ENCODE assay signal across 8 cellular contexts in the genomic region with DNA sequence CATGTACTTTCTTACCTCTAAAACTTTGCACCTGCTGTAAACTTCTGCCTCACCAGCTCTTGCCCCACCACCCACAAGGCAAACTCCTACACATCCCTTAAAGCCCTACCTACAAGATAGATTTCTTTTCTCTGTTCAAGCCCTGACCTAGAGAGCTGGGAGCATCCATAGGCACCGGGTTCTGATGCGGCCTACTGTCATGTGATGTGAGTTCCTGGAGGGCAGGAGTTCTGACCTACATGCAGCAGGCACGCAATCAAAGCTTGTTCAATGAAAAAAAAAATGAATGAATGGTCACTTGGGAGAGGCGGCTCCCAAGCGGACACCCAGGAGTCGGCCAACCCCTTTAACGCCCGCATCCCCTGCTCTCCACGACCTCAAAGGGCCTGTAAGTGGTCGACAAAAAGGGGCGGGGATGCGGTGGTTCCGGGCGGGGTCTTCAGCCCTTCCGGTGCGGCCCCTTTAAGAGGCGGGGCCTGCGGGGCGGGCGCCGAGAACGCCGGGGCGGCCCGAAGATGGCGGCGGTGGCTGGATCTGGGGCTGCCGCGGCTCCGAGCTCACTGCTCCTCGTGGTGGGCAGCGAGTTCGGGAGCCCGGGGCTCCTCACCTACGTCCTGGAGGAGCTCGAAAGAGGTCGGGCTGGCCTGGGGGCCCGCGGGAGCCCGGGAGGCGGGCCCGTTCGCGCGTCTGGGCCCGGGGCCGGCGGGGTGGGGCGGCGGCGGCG. TPM values are rescaled to one million over a fixed set of nuclear protein-coding genes. Genes with fewer than 3 reads are reported as not detected.
DNase-seq lines count a peak whose midpoint lies in the region; ATAC-seq and TF ChIP-seq lines count a peak whose summit lies in the region.

A gene with protein sequence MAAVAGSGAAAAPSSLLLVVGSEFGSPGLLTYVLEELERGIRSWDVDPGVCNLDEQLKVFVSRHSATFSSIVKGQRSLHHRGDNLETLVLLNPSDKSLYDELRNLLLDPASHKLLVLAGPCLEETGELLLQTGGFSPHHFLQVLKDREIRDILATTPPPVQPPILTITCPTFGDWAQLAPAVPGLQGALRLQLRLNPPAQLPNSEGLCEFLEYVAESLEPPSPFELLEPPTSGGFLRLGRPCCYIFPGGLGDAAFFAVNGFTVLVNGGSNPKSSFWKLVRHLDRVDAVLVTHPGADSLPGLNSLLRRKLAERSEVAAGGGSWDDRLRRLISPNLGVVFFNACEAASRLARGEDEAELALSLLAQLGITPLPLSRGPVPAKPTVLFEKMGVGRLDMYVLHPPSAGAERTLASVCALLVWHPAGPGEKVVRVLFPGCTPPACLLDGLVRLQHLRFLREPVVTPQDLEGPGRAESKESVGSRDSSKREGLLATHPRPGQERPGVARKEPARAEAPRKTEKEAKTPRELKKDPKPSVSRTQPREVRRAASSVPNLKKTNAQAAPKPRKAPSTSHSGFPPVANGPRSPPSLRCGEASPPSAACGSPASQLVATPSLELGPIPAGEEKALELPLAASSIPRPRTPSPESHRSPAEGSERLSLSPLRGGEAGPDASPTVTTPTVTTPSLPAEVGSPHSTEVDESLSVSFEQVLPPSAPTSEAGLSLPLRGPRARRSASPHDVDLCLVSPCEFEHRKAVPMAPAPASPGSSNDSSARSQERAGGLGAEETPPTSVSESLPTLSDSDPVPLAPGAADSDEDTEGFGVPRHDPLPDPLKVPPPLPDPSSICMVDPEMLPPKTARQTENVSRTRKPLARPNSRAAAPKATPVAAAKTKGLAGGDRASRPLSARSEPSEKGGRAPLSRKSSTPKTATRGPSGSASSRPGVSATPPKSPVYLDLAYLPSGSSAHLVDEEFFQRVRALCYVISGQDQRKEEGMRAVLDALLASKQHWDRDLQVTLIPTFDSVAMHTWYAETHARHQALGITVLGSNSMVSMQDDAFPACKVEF (plus strand): TSS at position 493 of the 724 bp plus-strand sequence. CDS start 23 bp downstream, at position 516.

- no peaks in the 10 kb centered on the region for H3K9me2 ChIP-seq in PC-9 (ENCODE audit: insufficient read depth)

- H3K9me3 Mint-ChIP-seq in activated T-helper 1 cell treated with anti-CD3 and anti-CD28 coated beads, Interleukin-12 subunit alpha, Interleukin-12 subunit beta, Interleukin-2, Interleukin-4 antibody, amounts not matched to agents 30 ng/mL and 10 ng/mL and 1 ng/mL, durations not matched to agents 14 hours and 24 hours and 36 hours: no peaks in the 10 kb centered on the region
- H3K9me3 Mint-ChIP-seq in natural killer cell: no peaks in the 10 kb centered on the region

- no TSS peak for BruUV-seq in A673 (replicated peaks; lab: Mats Ljungman, UMichigan)
- TSS peak; percentile 73 for BruUV-seq in PC-9 (replicated peaks; lab: Mats Ljungman, UMichigan)

- DNase-seq in A673 (ENCODE audit: low spot score) (peak; percentile 70), PC-9 (peak; percentile 52 to 58), fibroblast of mammary gland (ENCODE audit: low read depth) (peak; percentile 34), natural killer cell (peak; percentile 66)
- peak; percentile 66 for DNase-seq in activated T-helper 1 cell treated with anti-CD3 and anti-CD28 coated beads, Interleukin-12 subunit alpha, Interleukin-12 subunit beta, Interleukin-2, Interleukin-4 antibody, amounts not matched to agents 30 ng/mL and 10 ng/mL and 1 ng/mL, durations not matched to agents 14 hours and 24 hours and 36 hours (ENCODE audit: low spot score)
- peak; percentile 84 for DNase-seq in stimulated activated naive CD8-positive, alpha-beta T cell treated with anti-CD3 and anti-CD28 coated beads, Interleukin-15, Interleukin-2, amounts not matched to agents 100 U/mL and 50 U/mL, for 24 hours

- H3K27ac ChIP-seq in A673 (ENCODE audit: low read depth, low read length, poor library complexity, severe bottlenecking) (peak within 1 kb of the TSS; percentile 72), PC-9 (no peak within 1 kb of the TSS)

- ATAC-seq in HG03442 (IDR thresholded peaks at IDR 0.05; ENCODE audit: unreplicated experiment) (peak; percentile 67), natural killer cell (peak; percentile 84 to 95 (median 93))
- peak; percentile 84 for ATAC-seq in stimulated activated naive CD8-positive, alpha-beta T cell treated with anti-CD3 and anti-CD28 coated beads, Interleukin-15, Interleukin-2, amounts not matched to agents 100 U/mL and 50 U/mL, for 24 hours

- no peak for TF ChIP-seq CTCF in A673 (conservative IDR thresholded peaks at IDR 0.05; ENCODE audit: low read depth, low read length)
- no peak for TF ChIP-seq CTCF in PC-9 (conservative IDR thresholded peaks at IDR 0.05)
- no peak for TF ChIP-seq CTCF in fibroblast of mammary gland (conservative IDR thresholded peaks at IDR 0.05; ENCODE audit: control insufficient read depth, insufficient read depth, low read depth, low read length)
- no peak for TF ChIP-seq CTCF in natural killer cell (IDR thresholded peaks at IDR 0.05)

- POLR2A ChIA-PET in A673 (lab: Charles Lee; ENCODE audit: low non-redundant PET): interaction anchor here (0.5 to 0.7 kb wide), 3 partner anchors 19 to 83 kb away, joined by 3 to 8 read pairs (median 4); no protein-coding TSS in a partner anchor
- POLR2A ChIA-PET in PC-9 (lab: Charles Lee; ENCODE audit: unreplicated experiment): interaction anchor here (0.6 to 1.2 kb wide), 2 partner anchors 32 to 391 kb away, joined by 6 to 8 read pairs; no protein-coding TSS in a partner anchor

- peaks cover 2% of the 10 kb centered on the region for H3K27me3 Mint-ChIP-seq in activated T-helper 1 cell treated with anti-CD3 and anti-CD28 coated beads, Interleukin-12 subunit alpha, Interleukin-12 subunit beta, Interleukin-2, Interleukin-4 antibody, amounts not matched to agents 30 ng/mL and 10 ng/mL and 1 ng/mL, durations not matched to agents 14 hours and 24 hours and 36 hours (ENCODE audit: insufficient read depth)
- peaks cover 0 to 3% of the 10 kb centered on the region in 2 donors for H3K27me3 Mint-ChIP-seq in natural killer cell (ENCODE audit: low read depth in 2 of 2)

- CTCF ChIA-PET in A673 (lab: Charles Lee) (no interaction called here), PC-9 (lab: Charles Lee) (interaction anchor here (0.6 to 1.2 kb wide), 3 partner anchors 47 to 828 kb away, joined by 3 to 5 read pairs (median 3); no protein-coding TSS in a partner anchor)

- H2AFZ ChIP-seq in PC-9: peak within 1 kb of the TSS; percentile 82

- H3F3A ChIP-seq in PC-9 (ENCODE audit: insufficient read depth, low read depth): peaks cover 13% of the 10 kb centered on the region; the same call in 1 of the 2 replicates

- intact Hi-C loops in A673 (cut with micrococcal nuclease; ENCODE audit: unreplicated experiment): no loop called here
- intact Hi-C loops in PC-9 (cut with micrococcal nuclease; ENCODE audit: unreplicated experiment): loop anchor here (10.0 kb wide), 1 partner anchor 136 kb away; a partner anchor contains a TSS
- intact Hi-C loops in activated T-helper 1 cell treated with anti-CD3 and anti-CD28 coated beads, Interleukin-12 subunit alpha, Interleukin-12 subunit beta, Interleukin-2, Interleukin-4 antibody, amounts not matched to agents 30 ng/mL and 10 ng/mL and 1 ng/mL, durations not matched to agents 14 hours and 24 hours and 36 hours (cut with micrococcal nuclease): loop anchor here (1.0 to 2.0 kb wide), 5 partner anchors 28 to 164 kb away; a partner anchor contains a TSS
- intact Hi-C loops in natural killer cell (cut with micrococcal nuclease): loop anchor here (1.0 kb wide), 2 partner anchors 28 to 164 kb away; a partner anchor contains a TSS

- H3K27me3 ChIP-seq in A673 (replicated peaks; ENCODE audit: insufficient read depth, low read depth, low read length, poor library complexity) (no peaks in the 10 kb centered on the region), PC-9 (ENCODE audit: insufficient read depth, low read depth) (no peaks in the 10 kb centered on the region)

- H3K4me1 ChIP-seq in A673 (ENCODE audit: insufficient read depth, low read length, poor library complexity, severe bottlenecking) (peaks cover 9% of the 10 kb centered on the region), PC-9 (replicated peaks; ENCODE audit: insufficient read depth) (peaks cover 21% of the 10 kb centered on the region)

- peak within 1 kb of the TSS; percentile 91 for H3K4me3 Mint-ChIP-seq in activated T-helper 1 cell treated with anti-CD3 and anti-CD28 coated beads, Interleukin-12 subunit alpha, Interleukin-12 subunit beta, Interleukin-2, Interleukin-4 antibody, amounts not matched to agents 30 ng/mL and 10 ng/mL and 1 ng/mL, durations not matched to agents 14 hours and 24 hours and 36 hours
- peak within 1 kb of the TSS; percentile 88 for H3K4me3 Mint-ChIP-seq in natural killer cell

- H3K36me3 Mint-ChIP-seq in activated T-helper 1 cell treated with anti-CD3 and anti-CD28 coated beads, Interleukin-12 subunit alpha, Interleukin-12 subunit beta, Interleukin-2, Interleukin-4 antibody, amounts not matched to agents 30 ng/mL and 10 ng/mL and 1 ng/mL, durations not matched to agents 14 hours and 24 hours and 36 hours (ENCODE audit: low read depth): peaks cover 7% of the 10 kb centered on the region
- no peaks in the 10 kb centered on the region for H3K36me3 Mint-ChIP-seq in natural killer cell

- peak within 1 kb of the TSS; percentile 94 for H3K4me3 ChIP-seq in A673 (ENCODE audit: low read depth, low read length, poor library complexity, severe bottlenecking)
- peak within 1 kb of the TSS; percentile 93 for H3K4me3 ChIP-seq in PC-9
- peak within 1 kb of the TSS; percentile 79 for H3K4me3 ChIP-seq in fibroblast of mammary gland (ENCODE audit: control insufficient read depth, low read depth, low read length)

- H3K36me3 ChIP-seq in A673 (ENCODE audit: insufficient read depth, low read length, poor library complexity, severe bottlenecking): peaks cover 23% of the 10 kb centered on the region
- H3K36me3 ChIP-seq in PC-9 (ENCODE audit: low read depth): no peaks in the 10 kb centered on the region

- peak; percentile 86 for TF ChIP-seq POLR2A in GM18526 (IDR thresholded peaks at IDR 0.05; ENCODE audit: extremely low read depth, insufficient read length)

- peak within 1 kb of the TSS; percentile 82 for H3K4me2 ChIP-seq in PC-9

- H3K9me3 ChIP-seq in A673 (ENCODE audit: low read depth, low read length, poor library complexity, severe bottlenecking) (no peaks in the 10 kb centered on the region), PC-9 (ENCODE audit: insufficient read depth, low read depth) (no peaks in the 10 kb centered on the region)

- H4K20me1 ChIP-seq in PC-9 (ENCODE audit: insufficient read depth): peaks cover 44% of the 10 kb centered on the region

- H3K79me2 ChIP-seq in PC-9 (ENCODE audit: low read depth): peaks cover 36% of the 10 kb centered on the region

- peak within 1 kb of the TSS; percentile 89 for H3K27ac Mint-ChIP-seq in activated T-helper 1 cell treated with anti-CD3 and anti-CD28 coated beads, Interleukin-12 subunit alpha, Interleukin-12 subunit beta, Interleukin-2, Interleukin-4 antibody, amounts not matched to agents 30 ng/mL and 10 ng/mL and 1 ng/mL, durations not matched to agents 14 hours and 24 hours and 36 hours
- peak within 1 kb of the TSS; percentile 68 to 86 for H3K27ac Mint-ChIP-seq in natural killer cell

- H3K4me1 Mint-ChIP-seq in activated T-helper 1 cell treated with anti-CD3 and anti-CD28 coated beads, Interleukin-12 subunit alpha, Interleukin-12 subunit beta, Interleukin-2, Interleukin-4 antibody, amounts not matched to agents 30 ng/mL and 10 ng/mL and 1 ng/mL, durations not matched to agents 14 hours and 24 hours and 36 hours (ENCODE audit: low read depth): peaks cover 43% of the 10 kb centered on the region
- peaks cover 25 to 43% of the 10 kb centered on the region in 2 donors for H3K4me1 Mint-ChIP-seq in natural killer cell

RNA-seq across cellular contexts. Expression of the gene that starts here (rescaled TPM):
- total RNA-seq in A673 (2021): 79.1 and 87.3 TPM in 2 replicates
- total RNA-seq in PC-9 (2021): 74.6 and 86.9 TPM in 2 replicates
- total RNA-seq in activated T-helper 1 cell treated with anti-CD3 and anti-CD28 coated beads, Interleukin-12 subunit alpha, Interleukin-12 subunit beta, Interleukin-2, Interleukin-4 antibody, amounts not matched to agents 30 ng/mL and 10 ng/mL and 1 ng/mL, durations not matched to agents 14 hours and 24 hours and 36 hours: 81.7 and 83.7 TPM in 2 replicates
- 10 to 100 TPM; 41.0 to 59.4 (median 45.8) TPM for total RNA-seq in natural killer cell

Comparison
In these comparisons a context has a peak if more than half of its experiments do, and no peak if none do; other contexts are left out.
1. DNase-seq: peak in every context shown above with its lines; median percentile 84 in stimulated activated naive CD8-positive, alpha-beta T cell treated with anti-CD3 and anti-CD28 coated beads, Interleukin-15, Interleukin-2, amounts not matched to agents 100 U/mL and 50 U/mL, for 24 hours; 70 in A673; 66 in activated T-helper 1 cell treated with anti-CD3 and anti-CD28 coated beads, Interleukin-12 subunit alpha, Interleukin-12 subunit beta, Interleukin-2, Interleukin-4 antibody, amounts not matched to agents 30 ng/mL and 10 ng/mL and 1 ng/mL, durations not matched to agents 14 hours and 24 hours and 36 hours; 66 in natural killer cell; 55 in PC-9; 34 in fibroblast of mammary gland.